Comparison of ENCODE assay signal across 12 cellular contexts in the genomic region with DNA sequence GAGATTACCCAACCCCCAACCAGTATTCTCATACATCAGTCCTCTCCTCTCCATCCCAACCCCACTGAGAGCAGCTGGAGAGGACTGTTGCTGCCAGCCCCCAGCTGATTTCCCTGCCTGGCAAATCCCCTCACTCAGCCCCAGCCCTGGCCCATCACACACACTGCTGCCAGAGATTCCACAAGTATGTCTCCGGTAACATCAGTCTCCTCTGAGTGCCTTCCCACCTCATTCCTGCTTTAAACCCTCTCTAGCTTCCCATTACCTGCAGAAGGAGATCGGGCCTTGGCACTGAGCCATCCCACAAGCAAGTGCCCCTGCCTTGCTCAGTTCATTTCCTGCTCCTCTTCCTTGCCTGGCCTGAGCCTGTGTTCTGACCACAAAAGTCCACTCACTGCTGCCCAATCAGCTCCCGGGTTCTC. TPM values are rescaled to one million over a fixed set of nuclear protein-coding genes. Genes with fewer than 3 reads are reported as not detected.
DNase-seq lines count a peak whose midpoint lies in the region; ATAC-seq and TF ChIP-seq lines count a peak whose summit lies in the region.
"Had no signal": no experiment of that assay in that cellular context is flagged by ENCODE, and none has a peak within 500 bp of the region (broad histone marks: within the 10 kb centered on the region; RNA-seq: fewer than 3 reads in every experiment).

No MANE protein-coding gene starts in this region.

- H3K36me3 Mint-ChIP-seq in WTC11, result peaks cover 5% of the 10 kb centered on the region; the same call in 1 of the 2 replicates

- no peak overlapping the region for H3K4me3 Mint-ChIP-seq in WTC11
- H3K4me3 Mint-ChIP-seq: stimulated activated naive CD8-positive, alpha-beta T cell treated with anti-CD3 and anti-CD28 coated beads, Interleukin-15, Interleukin-2, amounts not matched to agents 100 ng/mL and 50 ng/mL, for 24 hours had no signal

- peaks cover 3 to 10% (median 6%) of the 10 kb centered on the region in 5 donors for H3K36me3 ChIP-seq in subcutaneous abdominal adipose tissue (ENCODE audit: control insufficient read depth in 5 of 5, insufficient read depth in 5 of 5, low read length in 5 of 5)
- H3K36me3 ChIP-seq: cardiac muscle cell had no signal

- H3K27me3 Mint-ChIP-seq in WTC11 (ENCODE audit: low read depth), result no peaks in the 10 kb centered on the region
- H3K27me3 Mint-ChIP-seq: stimulated activated naive CD8-positive, alpha-beta T cell treated with anti-CD3 and anti-CD28 coated beads, Interleukin-15, Interleukin-2, amounts not matched to agents 100 ng/mL and 50 ng/mL, for 24 hours had no signal

- no peaks in the 10 kb centered on the region for H3K9me3 Mint-ChIP-seq in WTC11
- H3K9me3 Mint-ChIP-seq: stimulated activated naive CD8-positive, alpha-beta T cell treated with anti-CD3 and anti-CD28 coated beads, Interleukin-15, Interleukin-2, amounts not matched to agents 100 ng/mL and 50 ng/mL, for 24 hours had no signal

- CTCF ChIA-PET in WTC11 (lab: Charles Lee), result interaction anchor here (1.0 kb wide), 1 partner anchor 19 kb away, joined by 3 read pairs; no protein-coding TSS in a partner anchor

- no peaks in the 10 kb centered on the region for H3K27me3 ChIP-seq in subcutaneous abdominal adipose tissue (ENCODE audit: control insufficient read depth in 5 of 5, insufficient read depth in 4 of 5, low read length in 5 of 5)
- H3K27me3 ChIP-seq: cardiac muscle cell had no signal

- H3K4me1 ChIP-seq in subcutaneous abdominal adipose tissue (ENCODE audit: control insufficient read depth in 5 of 5, insufficient read depth in 5 of 5, low read length in 5 of 5), result peaks cover 16 to 42% (median 33%) of the 10 kb centered on the region in 5 donors

- no peak for TF ChIP-seq CTCF in WTC11 (IDR thresholded peaks at IDR 0.05)

- no peak for ATAC-seq in WTC11

- H3K4me3 ChIP-seq in subcutaneous abdominal adipose tissue (ENCODE audit: low read depth in 1 of 5, low read length in 5 of 5), result peak overlapping the region in 1 of 5 donors; percentile 38
- H3K4me3 ChIP-seq: cardiac muscle cell had no signal

- H3K27ac ChIP-seq in subcutaneous abdominal adipose tissue (ENCODE audit: low read depth, low read length), result peak overlapping the region; percentile 86
- H3K27ac ChIP-seq: 22Rv1 had no signal

- peak overlapping the region; percentile 19; the same call in 1 of the 2 replicates for H3K27ac Mint-ChIP-seq in WTC11
- H3K27ac Mint-ChIP-seq: stimulated activated naive CD8-positive, alpha-beta T cell treated with anti-CD3 and anti-CD28 coated beads, Interleukin-15, Interleukin-2, amounts not matched to agents 100 ng/mL and 50 ng/mL, for 24 hours had no signal

- no peaks in the 10 kb centered on the region for H3K9me3 ChIP-seq in subcutaneous abdominal adipose tissue (ENCODE audit: control insufficient read depth in 5 of 5, low read length in 5 of 5)

- peak; percentile 17 for DNase-seq in DMS 273 (lab: John Stamatoyannopoulos, UW; ENCODE audit: unreplicated experiment)
- no peak for DNase-seq in DMS 273 treated with DMSO at 0.1 percent for 48 hours (lab: John Stamatoyannopoulos, UW)
- no peak for DNase-seq in WTC11 (ENCODE audit: low spot score)
- peak; percentile 41 for DNase-seq in iris pigment epithelial cell (ENCODE audit: low read depth)
- DNase-seq in stimulated activated CD4-positive, alpha-beta T cell treated with anti-CD3 and anti-CD28 coated beads, Interleukin-15, amount 100 ng/mL, for 24 hours, result no peak
- DNase-seq in activated naive CD4-positive, alpha-beta T cell treated with anti-CD3 and anti-CD28 coated beads, Interleukin-2, amount 50 U/mL, for 16 hours, result no peak
- DNase-seq in stimulated activated CD4-positive, alpha-beta T cell treated with anti-CD3 and anti-CD28 coated beads, Interleukin-4, amount 100 ng/mL, for 4 hours, result no peak
- DNase-seq: T-helper 1 cell had no signal

- POLR2A ChIA-PET in WTC11 (lab: Charles Lee), result no interaction called here

- H3K4me1 Mint-ChIP-seq in WTC11, result peaks cover 15% of the 10 kb centered on the region

- peak overlapping the region; percentile 17 to 67 (median 31) for H3K9ac ChIP-seq in subcutaneous abdominal adipose tissue (ENCODE audit: low read length in 5 of 5)

TF ChIP-seq in WTC11, 78 proteins besides CTCF, POLR2A, EP300 and RAD21:
- TF ChIP-seq, protein P1, sequence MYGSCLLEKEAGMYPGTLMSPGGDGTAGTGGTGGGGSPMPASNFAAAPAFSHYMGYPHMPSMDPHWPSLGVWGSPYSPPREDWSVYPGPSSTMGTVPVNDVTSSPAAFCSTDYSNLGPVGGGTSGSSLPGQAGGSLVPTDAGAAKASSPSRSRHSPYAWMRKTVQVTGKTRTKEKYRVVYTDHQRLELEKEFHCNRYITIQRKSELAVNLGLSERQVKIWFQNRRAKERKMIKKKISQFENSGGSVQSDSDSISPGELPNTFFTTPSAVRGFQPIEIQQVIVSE (CRISPR knock-in tag; IDR thresholded peaks at IDR 0.05; ENCODE audit: borderline replicate concordance), result no peak
- no peak for TF ChIP-seq HMGA2 (CRISPR knock-in tag; IDR thresholded peaks at IDR 0.05)
- TF ChIP-seq, protein P2, sequence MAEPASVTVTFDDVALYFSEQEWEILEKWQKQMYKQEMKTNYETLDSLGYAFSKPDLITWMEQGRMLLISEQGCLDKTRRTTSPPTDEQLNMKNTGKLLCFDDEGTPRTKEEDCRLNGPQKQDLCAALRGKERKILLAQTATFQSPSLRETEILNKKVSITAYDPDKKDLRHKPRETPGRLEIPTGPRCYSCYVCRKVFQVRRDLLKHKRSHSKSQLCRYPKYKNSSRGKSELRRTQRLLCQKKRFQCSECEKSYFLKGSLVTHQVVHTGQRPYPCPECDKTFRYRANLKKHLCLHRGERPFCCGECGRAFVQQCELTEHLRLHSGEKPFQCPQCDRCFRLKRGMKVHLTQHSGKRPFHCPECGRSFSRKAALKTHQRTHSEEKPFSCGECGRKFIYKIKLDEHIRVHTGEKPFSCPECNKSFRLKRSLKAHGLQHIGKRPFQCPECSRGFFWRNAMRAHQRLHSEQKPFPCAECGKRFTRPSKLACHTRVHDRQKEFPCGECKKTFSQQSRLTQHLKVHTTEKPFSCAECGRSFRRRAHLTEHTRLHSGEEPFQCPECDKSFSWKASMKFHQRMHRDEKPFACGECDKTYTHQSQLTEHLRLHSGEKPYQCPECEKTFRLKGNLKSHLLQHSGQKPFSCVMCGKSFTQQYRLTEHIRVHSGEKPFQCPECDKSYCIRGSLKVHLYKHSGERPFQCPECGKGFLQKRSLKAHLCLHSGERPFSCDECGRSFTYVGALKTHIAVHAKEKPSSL (CRISPR knock-in tag; conservative IDR thresholded peaks at IDR 0.05), result no peak
- TF ChIP-seq CREM (CRISPR knock-in tag; IDR thresholded peaks at IDR 0.05), result no peak
- TF ChIP-seq, protein P3, sequence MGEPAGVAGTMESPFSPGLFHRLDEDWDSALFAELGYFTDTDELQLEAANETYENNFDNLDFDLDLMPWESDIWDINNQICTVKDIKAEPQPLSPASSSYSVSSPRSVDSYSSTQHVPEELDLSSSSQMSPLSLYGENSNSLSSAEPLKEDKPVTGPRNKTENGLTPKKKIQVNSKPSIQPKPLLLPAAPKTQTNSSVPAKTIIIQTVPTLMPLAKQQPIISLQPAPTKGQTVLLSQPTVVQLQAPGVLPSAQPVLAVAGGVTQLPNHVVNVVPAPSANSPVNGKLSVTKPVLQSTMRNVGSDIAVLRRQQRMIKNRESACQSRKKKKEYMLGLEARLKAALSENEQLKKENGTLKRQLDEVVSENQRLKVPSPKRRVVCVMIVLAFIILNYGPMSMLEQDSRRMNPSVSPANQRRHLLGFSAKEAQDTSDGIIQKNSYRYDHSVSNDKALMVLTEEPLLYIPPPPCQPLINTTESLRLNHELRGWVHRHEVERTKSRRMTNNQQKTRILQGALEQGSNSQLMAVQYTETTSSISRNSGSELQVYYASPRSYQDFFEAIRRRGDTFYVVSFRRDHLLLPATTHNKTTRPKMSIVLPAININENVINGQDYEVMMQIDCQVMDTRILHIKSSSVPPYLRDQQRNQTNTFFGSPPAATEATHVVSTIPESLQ (CRISPR knock-in tag; IDR thresholded peaks at IDR 0.05), result no peak
- TF ChIP-seq RORB (CRISPR knock-in tag; IDR thresholded peaks at IDR 0.05), result no peak
- TF ChIP-seq JAZF1 (CRISPR knock-in tag; IDR thresholded peaks at IDR 0.05), result no peak
- TF ChIP-seq NFE2L1 (CRISPR knock-in tag; IDR thresholded peaks at IDR 0.05), result no peak
- no peak for TF ChIP-seq TP53 (CRISPR knock-in tag; IDR thresholded peaks at IDR 0.05)
- TF ChIP-seq ZNF396 (CRISPR knock-in tag; IDR thresholded peaks at IDR 0.05; ENCODE audit: borderline replicate concordance), result no peak

RNA-seq across cellular contexts. Expression of a gene that starts 50.6 kb away (rescaled TPM):
- total RNA-seq in WTC11 (2021), result 50.4 to 63.4 TPM (median 61.6 TPM) in 3 replicates

Comparison
In these comparisons a context has a peak if more than half of its experiments do, and no peak if none do; other contexts are left out.
1. DNase-seq: peak in DMS 273 (single experiment) and iris pigment epithelial cell (single experiment); none in DMS 273 treated with DMSO at 0.1 percent for 48 hours (single experiment), WTC11 (single experiment), stimulated activated CD4-positive, alpha-beta T cell treated with anti-CD3 and anti-CD28 coated beads, Interleukin-15, amount 100 ng/mL, for 24 hours (single experiment), activated naive CD4-positive, alpha-beta T cell treated with anti-CD3 and anti-CD28 coated beads, Interleukin-2, amount 50 U/mL, for 16 hours (single experiment) and stimulated activated CD4-positive, alpha-beta T cell treated with anti-CD3 and anti-CD28 coated beads, Interleukin-4, amount 100 ng/mL, for 4 hours (0 of 2).